1 cellular context compared by ENCODE assay signal in genomic region chr7:830069-830468, GRCh38.
TF ChIP-seq lines count a peak whose summit lies in the region.

No MANE protein-coding gene starts in this region.

TF ChIP-seq in GM23338, 12 proteins besides CTCF, POLR2A, EP300 and RAD21 (continued from another document):
- TF ChIP-seq ZNF462 (CRISPR knock-in tag; IDR thresholded peaks at IDR 0.05): no peak
- TF ChIP-seq ZNF331 (CRISPR knock-in tag; IDR thresholded peaks at IDR 0.05; ENCODE audit: low read depth): no peak
- no peak for TF ChIP-seq NANOG (IDR thresholded peaks at IDR 0.05; ENCODE audit: borderline replicate concordance)
- no peak for TF ChIP-seq CREB1 (CRISPR knock-in tag; IDR thresholded peaks at IDR 0.05; ENCODE audit: low read depth)
- TF ChIP-seq STAT1 (IDR thresholded peaks at IDR 0.05; ENCODE audit: unreplicated experiment): no peak
- no peak for TF ChIP-seq JUNB (IDR thresholded peaks at IDR 0.05; ENCODE audit: unreplicated experiment)
